In the genomic region with DNA sequence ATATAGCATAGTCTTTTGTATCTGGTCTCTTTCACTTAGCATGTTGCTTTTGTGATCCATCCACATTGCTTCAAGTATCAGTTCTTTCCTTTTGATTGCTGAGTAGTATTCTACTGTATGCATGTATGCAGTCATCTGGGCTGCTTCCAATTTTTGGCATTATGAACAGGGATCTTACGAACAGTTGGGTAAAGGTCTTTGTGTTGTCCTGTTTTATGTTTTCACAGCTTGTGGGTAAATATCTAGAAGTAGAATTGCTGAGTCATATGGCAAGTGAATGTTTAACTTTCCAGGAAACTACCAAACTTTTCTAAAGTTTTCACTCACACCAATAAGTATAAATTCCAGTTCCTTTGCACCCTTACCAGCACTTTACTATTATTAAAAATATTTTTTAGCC, we compare ENCODE assay signal across 21 cellular contexts.
DNase-seq lines count a peak whose midpoint lies in the region; ATAC-seq and TF ChIP-seq lines count a peak whose summit lies in the region.
"Had no signal": no experiment of that assay in that cellular context is flagged by ENCODE, and none has a peak within 500 bp of the region (broad histone marks: within the 10 kb centered on the region; RNA-seq: fewer than 3 reads in every experiment).

No MANE protein-coding gene starts in this region.

- peaks cover 24% of the 10 kb centered on the region for H3K4me1 Mint-ChIP-seq in activated CD8-positive, alpha-beta memory T cell treated with anti-CD3 and anti-CD28 coated beads, Interleukin-2, amount 10 ng/mL, durations not matched to agents 7 days and 5 days
- H3K4me1 Mint-ChIP-seq in stimulated activated effector memory CD8-positive, alpha-beta T cell treated with anti-CD3 and anti-CD28 coated beads, Interleukin-12 subunit alpha, Interleukin-12 subunit beta, amount 100 ng/mL, for 72 hours, result peaks cover 17% of the 10 kb centered on the region
- H3K4me1 Mint-ChIP-seq in nephron progenitor cell, result no peaks in the 10 kb centered on the region
- H3K4me1 Mint-ChIP-seq: H9 had no signal

- H3K9me2 ChIP-seq in PC-3 (replicated peaks; ENCODE audit: low read length), result no peaks in the 10 kb centered on the region

- H3K9ac ChIP-seq in PC-3 (ENCODE audit: low read length), result no peak overlapping the region

- no peaks in the 10 kb centered on the region for H3F3A ChIP-seq in PC-3 (ENCODE audit: low read length, unreplicated experiment)

- no peak overlapping the region for H3K4me3 Mint-ChIP-seq in activated CD8-positive, alpha-beta memory T cell treated with anti-CD3 and anti-CD28 coated beads, Interleukin-2, amount 10 ng/mL, durations not matched to agents 7 days and 5 days
- H3K4me3 Mint-ChIP-seq in stimulated activated effector memory CD8-positive, alpha-beta T cell treated with anti-CD3 and anti-CD28 coated beads, Interleukin-12 subunit alpha, Interleukin-12 subunit beta, amount 100 ng/mL, for 72 hours, result no peak overlapping the region
- no peak overlapping the region for H3K4me3 Mint-ChIP-seq in nephron progenitor cell
- H3K4me3 Mint-ChIP-seq: activated naive CD4-positive, alpha-beta T cell treated with anti-CD3 and anti-CD28 coated beads for 36 hours; H9; naive B cell had no signal

- H3K4me1 ChIP-seq in PC-3 (ENCODE audit: insufficient read depth, low read length), result 0 out of 2 replicates have a peak, but pooled peaks cover 4% of the 10 kb centered on the region

- intact Hi-C loops in PC-3 (cut with micrococcal nuclease), result no loop called here

- BruUV-seq in PC-3 (replicated peaks; lab: Mats Ljungman, UMichigan), result no TSS peak

- POLR2A ChIA-PET in PC-3 (lab: Charles Lee; ENCODE audit: unreplicated experiment), result no interaction called here

- peak; percentile 47 for ATAC-seq in activated CD8-positive, alpha-beta memory T cell treated with anti-CD3 and anti-CD28 coated beads, Interleukin-2, amount 10 ng/mL, durations not matched to agents 7 days and 5 days
- ATAC-seq in PC-3 (peak; percentile 40; the same call in 1 of the 2 replicates), GM18511 (IDR thresholded peaks at IDR 0.05; ENCODE audit: unreplicated experiment) (no peak)
- ATAC-seq in stimulated activated effector memory CD8-positive, alpha-beta T cell treated with anti-CD3 and anti-CD28 coated beads, Interleukin-12 subunit alpha, Interleukin-12 subunit beta, amount 100 ng/mL, for 72 hours, result peak; percentile 36
- ATAC-seq: left lung had no signal

- peaks cover 20% of the 10 kb centered on the region for H3K36me3 Mint-ChIP-seq in activated CD8-positive, alpha-beta memory T cell treated with anti-CD3 and anti-CD28 coated beads, Interleukin-2, amount 10 ng/mL, durations not matched to agents 7 days and 5 days
- peaks cover 26% of the 10 kb centered on the region for H3K36me3 Mint-ChIP-seq in stimulated activated effector memory CD8-positive, alpha-beta T cell treated with anti-CD3 and anti-CD28 coated beads, Interleukin-12 subunit alpha, Interleukin-12 subunit beta, amount 100 ng/mL, for 72 hours
- H3K36me3 Mint-ChIP-seq in nephron progenitor cell (ENCODE audit: low read depth), result peaks cover 23% of the 10 kb centered on the region

- H3K79me2 ChIP-seq in PC-3 (ENCODE audit: low read length), result no peaks in the 10 kb centered on the region

- no peak for TF ChIP-seq CTCF in PC-3 (conservative IDR thresholded peaks at IDR 0.05; ENCODE audit: low read depth, low read length)
- TF ChIP-seq CTCF in fibroblast of mammary gland (conservative IDR thresholded peaks at IDR 0.05; ENCODE audit: control insufficient read depth, insufficient read depth, low read depth, low read length), result no peak
- TF ChIP-seq CTCF in nephron progenitor cell (IDR thresholded peaks at IDR 0.05), result no peak

- no peaks in the 10 kb centered on the region for H3K9me3 ChIP-seq in PC-3 (ENCODE audit: low read length)
- H3K9me3 ChIP-seq: Caco-2, left lung had no signal

- CTCF ChIA-PET in activated CD8-positive, alpha-beta memory T cell treated with anti-CD3 and anti-CD28 coated beads, Interleukin-2, amount 10 ng/mL, durations not matched to agents 7 days and 5 days (lab: Charles Lee), result no interaction called here
- CTCF ChIA-PET in PC-3 (lab: Charles Lee), result no interaction called here

- peak overlapping the region; percentile 10 for H3K27ac Mint-ChIP-seq in activated CD8-positive, alpha-beta memory T cell treated with anti-CD3 and anti-CD28 coated beads, Interleukin-2, amount 10 ng/mL, durations not matched to agents 7 days and 5 days
- H3K27ac Mint-ChIP-seq in stimulated activated effector memory CD8-positive, alpha-beta T cell treated with anti-CD3 and anti-CD28 coated beads, Interleukin-12 subunit alpha, Interleukin-12 subunit beta, amount 100 ng/mL, for 72 hours, result no peak overlapping the region
- no peak overlapping the region for H3K27ac Mint-ChIP-seq in nephron progenitor cell
- H3K27ac Mint-ChIP-seq: activated naive CD4-positive, alpha-beta T cell treated with anti-CD3 and anti-CD28 coated beads for 36 hours had no signal

- H3K36me3 ChIP-seq in PC-3 (ENCODE audit: low read depth, low read length), result no peaks in the 10 kb centered on the region
- H3K36me3 ChIP-seq: left lung had no signal

- H3K27ac ChIP-seq in PC-3 (ENCODE audit: low read length), result 0 out of 2 replicates have a peak overlapping the region, but pooled peaks have one; percentile 8
- H3K27ac ChIP-seq: WERI-Rb-1 had no signal

- DNase-seq in activated CD8-positive, alpha-beta memory T cell treated with anti-CD3 and anti-CD28 coated beads, Interleukin-2, amount 10 ng/mL, durations not matched to agents 7 days and 5 days, result no peak
- DNase-seq in activated CD8-positive, alpha-beta memory T cell treated with anti-CD3 and anti-CD28 coated beads for 24 hours, result no peak
- DNase-seq in PC-3, result peak; percentile 48
- DNase-seq in fibroblast of mammary gland (ENCODE audit: low read depth), result peak; percentile 67
- no peak for DNase-seq in stimulated activated effector memory CD8-positive, alpha-beta T cell treated with anti-CD3 and anti-CD28 coated beads, Interleukin-12 subunit alpha, Interleukin-12 subunit beta, amount 100 ng/mL, for 72 hours (ENCODE audit: low spot score in 2 of 2)
- DNase-seq in nephron progenitor cell, result no peak
- no peak for DNase-seq in NCI-H1417 (lab: John Stamatoyannopoulos, UW)
- DNase-seq: activated naive CD4-positive, alpha-beta T cell treated with anti-CD3 and anti-CD28 coated beads for 36 hours; Caco-2; central memory CD4-positive, alpha-beta T cell; H9; head of caudate nucleus; KG1; left lung; naive B cell; NCI-H1694; NCI-H510A treated with DMSO at 0.1 percent for 48 hours; stimulated activated CD4-positive, alpha-beta T cell treated with anti-CD3 and anti-CD28 coated beads, Interleukin-2, amount 100 ng/mL, for 24 hours; stimulated activated CD8-positive, alpha-beta memory T cell treated with anti-CD3 and anti-CD28 coated beads, Interleukin-4, amount 100 ng/mL, for 48 hours; WERI-Rb-1 had no signal

- H3K27me3 ChIP-seq in PC-3 (ENCODE audit: low read length), result no peaks in the 10 kb centered on the region
- H3K27me3 ChIP-seq: left lung had no signal

- H4K20me1 ChIP-seq in PC-3 (ENCODE audit: low read length), result no peaks in the 10 kb centered on the region

- H3K4me3 ChIP-seq in PC-3 (ENCODE audit: low read length) (no peak overlapping the region), fibroblast of mammary gland (ENCODE audit: control insufficient read depth, low read depth, low read length) (no peak overlapping the region)
- H3K4me3 ChIP-seq: left lung had no signal

- no peaks in the 10 kb centered on the region for H3K27me3 Mint-ChIP-seq in activated CD8-positive, alpha-beta memory T cell treated with anti-CD3 and anti-CD28 coated beads, Interleukin-2, amount 10 ng/mL, durations not matched to agents 7 days and 5 days
- no peaks in the 10 kb centered on the region for H3K27me3 Mint-ChIP-seq in nephron progenitor cell (ENCODE audit: low read depth, poor library complexity)
- H3K27me3 Mint-ChIP-seq: naive B cell had no signal

- H3K9me3 Mint-ChIP-seq in activated CD8-positive, alpha-beta memory T cell treated with anti-CD3 and anti-CD28 coated beads, Interleukin-2, amount 10 ng/mL, durations not matched to agents 7 days and 5 days (ENCODE audit: low read depth), result no peaks in the 10 kb centered on the region
- H3K9me3 Mint-ChIP-seq in stimulated activated effector memory CD8-positive, alpha-beta T cell treated with anti-CD3 and anti-CD28 coated beads, Interleukin-12 subunit alpha, Interleukin-12 subunit beta, amount 100 ng/mL, for 72 hours, result no peaks in the 10 kb centered on the region
- H3K9me3 Mint-ChIP-seq in nephron progenitor cell, result peaks cover 15% of the 10 kb centered on the region
- H3K9me3 Mint-ChIP-seq: activated naive CD4-positive, alpha-beta T cell treated with anti-CD3 and anti-CD28 coated beads for 36 hours had no signal

- no peak overlapping the region for H3K4me2 ChIP-seq in PC-3 (ENCODE audit: low read length)

- no peak overlapping the region for H2AFZ ChIP-seq in PC-3 (ENCODE audit: low read length)

Comparison
In these comparisons a context has a peak if more than half of its experiments do, and no peak if none do; other contexts are left out.
1. DNase-seq: peak in PC-3 (single experiment) and fibroblast of mammary gland (single experiment); none in activated CD8-positive, alpha-beta memory T cell treated with anti-CD3 and anti-CD28 coated beads, Interleukin-2, amount 10 ng/mL, durations not matched to agents 7 days and 5 days (single experiment), activated CD8-positive, alpha-beta memory T cell treated with anti-CD3 and anti-CD28 coated beads for 24 hours (single experiment), stimulated activated effector memory CD8-positive, alpha-beta T cell treated with anti-CD3 and anti-CD28 coated beads, Interleukin-12 subunit alpha, Interleukin-12 subunit beta, amount 100 ng/mL, for 72 hours (0 of 2), nephron progenitor cell (single experiment) and NCI-H1417 (0 of 3).